1 cellular context compared by ENCODE assay signal in the genomic region with DNA sequence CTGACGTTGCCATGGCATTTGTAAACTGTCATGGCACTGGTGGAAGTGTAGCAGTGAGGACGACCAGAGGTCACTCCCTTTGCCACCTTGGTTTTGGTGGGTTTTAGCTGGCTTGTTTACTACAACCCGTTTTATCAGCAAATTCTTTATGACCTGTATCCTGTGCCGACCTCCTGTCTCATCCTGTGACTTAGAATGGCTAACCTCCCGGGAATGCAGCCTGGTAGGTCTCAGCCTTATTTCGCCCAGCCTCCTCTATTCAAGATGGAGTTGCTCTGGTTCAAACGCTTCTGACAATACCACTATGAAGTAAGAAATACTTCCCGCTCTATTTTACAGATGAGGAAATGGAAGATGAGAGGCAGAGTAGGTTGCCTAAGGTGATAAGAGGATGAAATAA.
TF ChIP-seq lines count a peak whose summit lies in the region.

No MANE protein-coding gene starts in this region.

TF ChIP-seq in GM12878, 131 proteins besides CTCF, POLR2A, EP300 and RAD21:
- no peak for TF ChIP-seq TCF12 (IDR thresholded peaks at IDR 0.05; ENCODE audit: low read depth, low read length)
- TF ChIP-seq YY1 (IDR thresholded peaks at IDR 0.05; ENCODE audit: low read depth, low read length), result no peak
- no peak for TF ChIP-seq PAX8 (IDR thresholded peaks at IDR 0.05)
- TF ChIP-seq HDAC2 (IDR thresholded peaks at IDR 0.05), result no peak
TF ChIP-seq in GM12878: peak in this region for 0.
